ENCODE assay signal across 18 cellular contexts in the genomic region with DNA sequence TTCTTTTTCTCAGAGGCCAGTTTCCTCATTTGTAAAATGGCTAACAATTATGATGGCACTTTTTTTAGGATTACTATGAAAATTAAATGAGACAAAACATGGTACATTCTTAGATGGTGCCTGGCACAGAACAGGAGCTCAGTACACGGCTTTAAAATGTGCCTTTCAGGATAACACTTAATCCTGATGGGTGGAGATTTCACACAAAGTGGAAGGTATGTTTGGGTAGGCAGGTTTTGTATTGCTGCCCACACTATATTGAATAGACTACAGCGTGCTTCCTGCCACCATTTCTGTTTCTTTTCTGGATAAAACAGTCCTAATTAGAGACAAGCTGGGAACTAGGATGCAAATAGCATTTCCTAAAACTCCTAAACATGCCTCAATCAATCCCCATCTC. TPM values are rescaled to one million over a fixed set of nuclear protein-coding genes. Genes with fewer than 3 reads are reported as not detected.
DNase-seq lines count a peak whose midpoint lies in the region; ATAC-seq, FAIRE-seq and TF ChIP-seq lines count a peak whose summit lies in the region.
"Had no signal": no experiment of that assay in that cellular context is flagged by ENCODE, and none has a peak within 500 bp of the region (broad histone marks: within the 10 kb centered on the region; RNA-seq: fewer than 3 reads in every experiment).

No MANE protein-coding gene starts in this region.

- no peak overlapping the region for H3K4me2 ChIP-seq in H1 (ENCODE audit: insufficient read depth in 1 of 2, low read depth in 2 of 2, low read length in 2 of 2)

- no peak overlapping the region for H2BK120ac ChIP-seq in H1 (replicated peaks; ENCODE audit: low read depth, low read length)

- H2AK5ac ChIP-seq in H1 (ENCODE audit: low read depth, low read length): no peak overlapping the region

- H3K9me3 Mint-ChIP-seq in glutamatergic neuron (ENCODE audit: unreplicated experiment): peaks cover 2% of the 10 kb centered on the region
- H3K9me3 Mint-ChIP-seq in activated T-cell treated with anti-CD3 and anti-CD28 coated beads, Interleukin-2, amount 50 U/mL, for 4 hours: no peaks in the 10 kb centered on the region
- H3K9me3 Mint-ChIP-seq: CD8-positive, alpha-beta T cell had no signal

- no peak overlapping the region for H2BK15ac ChIP-seq in H1 (ENCODE audit: low read length)

- no peak for TF ChIP-seq CTCF in H1 (IDR thresholded peaks at IDR 0.05; ENCODE audit: control extremely low read depth in 1 of 3, insufficient read depth in 1 of 3, low read depth in 1 of 3, low read length in 3 of 3)
- no peak for TF ChIP-seq CTCF in glutamatergic neuron (IDR thresholded peaks at IDR 0.05; ENCODE audit: partially characterized antibody, unreplicated experiment)
- no peak for TF ChIP-seq CTCF in sigmoid colon (IDR thresholded peaks at IDR 0.05)

- intact Hi-C loops in sigmoid colon (cut with DNase I): no loop called here

- no peaks in the 10 kb centered on the region for H3K79me2 ChIP-seq in H1 (ENCODE audit: control insufficient read depth in 1 of 2, insufficient read depth in 2 of 2, low read length in 2 of 2)

- no peak overlapping the region for H2AFZ ChIP-seq in H1 (ENCODE audit: low read length)

- no peaks in the 10 kb centered on the region for H3K27me3 ChIP-seq in HUES48 (ENCODE audit: control insufficient read depth, insufficient read depth, low read length)
- no peaks in the 10 kb centered on the region for H3K27me3 ChIP-seq in H1 (replicated peaks in 1 of 4; ENCODE audit: control insufficient read depth in 3 of 4, extremely low read depth in 1 of 4, insufficient read depth in 3 of 4, low read length in 3 of 4)
- H3K27me3 ChIP-seq in sigmoid colon: no peaks in the 10 kb centered on the region
- H3K27me3 ChIP-seq: BE2C had no signal

- no peak overlapping the region for H4K5ac ChIP-seq in H1 (ENCODE audit: insufficient read length, low read depth, low read length)

- TF ChIP-seq RAD21 in H1 (IDR thresholded peaks at IDR 0.05 in 1 of 2, conservative IDR thresholded peaks at IDR 0.05 in 1 of 2; ENCODE audit: low read depth in 2 of 2, low read length in 2 of 2): no peak

- no peak overlapping the region for H3K4me3 ChIP-seq in HUES48 (ENCODE audit: low read depth, low read length)
- no peak overlapping the region for H3K4me3 ChIP-seq in H1 (ENCODE audit: extremely low read depth in 1 of 4, insufficient read depth in 2 of 4, low read depth in 3 of 4, low read length in 4 of 4)
- H3K4me3 ChIP-seq in sigmoid colon: no peak overlapping the region

- DNase-seq in H1 (ENCODE audit: low read depth in 1 of 2, low spot score in 2 of 2): no peak
- DNase-seq in glutamatergic neuron: no peak
- DNase-seq in substantia nigra (lab: John Stamatoyannopoulos, UW): no peak
- no peak for DNase-seq in sigmoid colon
- DNase-seq in SIG-M5 (lab: John Stamatoyannopoulos, UW): no peak
- no peak for DNase-seq in activated T-cell treated with anti-CD3 and anti-CD28 coated beads, Interleukin-2, amount 50 U/mL, for 4 hours
- DNase-seq: BE2C; CD8-positive, alpha-beta T cell; COR-L47; DND-41; GDM1 had no signal

- H3K79me1 ChIP-seq in H1 (ENCODE audit: low read depth, low read length): no peaks in the 10 kb centered on the region

- no peak overlapping the region for H4K8ac ChIP-seq in H1 (ENCODE audit: extremely low read depth, insufficient read depth, low read length)

- no peak for ATAC-seq in activated T-cell treated with anti-CD3 and anti-CD28 coated beads, Interleukin-2, amount 50 U/mL, for 4 hours
- ATAC-seq: CD8-positive, alpha-beta T cell had no signal

- 93% methylated on average over 2 of the region's 2 CpGs; no CpG with 5 or more reads in 1 of the 2 experiments for WGBS in H1 (ENCODE audit: extremely low coverage in 1 of 2, insufficient coverage in 1 of 2, insufficient read length in 1 of 2, insufficient replicate concordance in 2 of 2, low coverage in 1 of 2, low lambda C conversion rate in 2 of 2, missing lambda C conversion rate in 1 of 2), 2 experiments
- 81 to 87% methylated on average over 2 of the region's 2 CpGs for WGBS in sigmoid colon, 2 donors

- CTCF ChIA-PET in H1 (lab: Charles Lee; ENCODE audit: partially characterized antibody): interaction anchor here (0.7 to 25.2 kb wide), 10 partner anchors 9 to 718 kb away, joined by 3 to 477 read pairs (median 12); partner anchors contain the start of genes HILPDA and IMPDH1

- H3K9me3 ChIP-seq in HUES48 (ENCODE audit: control insufficient read depth, insufficient read depth, low read length): no peaks in the 10 kb centered on the region
- H3K9me3 ChIP-seq in H1 (ENCODE audit: insufficient read depth in 2 of 2, low read depth in 1 of 2, low read length in 1 of 2): no peaks in the 10 kb centered on the region
- H3K9me3 ChIP-seq in sigmoid colon: no peaks in the 10 kb centered on the region
- H3K9me3 ChIP-seq: BE2C had no signal

- peaks cover 6% of the 10 kb centered on the region for H3K27me3 Mint-ChIP-seq in glutamatergic neuron (ENCODE audit: unreplicated experiment)
- peaks cover 13% of the 10 kb centered on the region for H3K27me3 Mint-ChIP-seq in activated T-cell treated with anti-CD3 and anti-CD28 coated beads, Interleukin-2, amount 50 U/mL, for 4 hours (ENCODE audit: low read depth)

- no peak for TF ChIP-seq POLR2A in H1 (IDR thresholded peaks at IDR 0.05; ENCODE audit: control extremely low read depth in 1 of 2, low read depth in 2 of 2, low read length in 2 of 2)
- no peak for TF ChIP-seq POLR2A in sigmoid colon (IDR thresholded peaks at IDR 0.05)

- no peak overlapping the region for H3K4me3 Mint-ChIP-seq in glutamatergic neuron (ENCODE audit: unreplicated experiment)
- no peak overlapping the region for H3K4me3 Mint-ChIP-seq in activated T-cell treated with anti-CD3 and anti-CD28 coated beads, Interleukin-2, amount 50 U/mL, for 4 hours
- H3K4me3 Mint-ChIP-seq: CD8-positive, alpha-beta T cell had no signal

- no peak overlapping the region for H4K91ac ChIP-seq in H1 (replicated peaks; ENCODE audit: insufficient read length, low read length)

- no peaks in the 10 kb centered on the region for H3K36me3 ChIP-seq in HUES48 (ENCODE audit: control insufficient read depth, insufficient read depth, low read length)
- H3K36me3 ChIP-seq in H1 (ENCODE audit: control insufficient read depth in 2 of 4, insufficient read depth in 4 of 4, low read length in 3 of 4): no peaks in the 10 kb centered on the region
- H3K36me3 ChIP-seq in sigmoid colon: no peaks in the 10 kb centered on the region
- H3K36me3 ChIP-seq: BE2C had no signal

- FAIRE-seq in H1 (lab: Jason Lieb, UNC): no peak
- FAIRE-seq: D721Med, GM12892, GM19239, H54 had no signal

- H2BK12ac ChIP-seq in H1 (ENCODE audit: low read depth, low read length): no peak overlapping the region; the same call in 1 of the 2 replicates

- H3K27ac Mint-ChIP-seq in glutamatergic neuron (ENCODE audit: unreplicated experiment): peak overlapping the region; percentile 48
- H3K27ac Mint-ChIP-seq: CD8-positive, alpha-beta T cell had no signal

- no peaks in the 10 kb centered on the region for H3K36me3 Mint-ChIP-seq in glutamatergic neuron (ENCODE audit: unreplicated experiment)
- no peaks in the 10 kb centered on the region for H3K36me3 Mint-ChIP-seq in activated T-cell treated with anti-CD3 and anti-CD28 coated beads, Interleukin-2, amount 50 U/mL, for 4 hours (ENCODE audit: insufficient read depth)
- H3K36me3 Mint-ChIP-seq: CD8-positive, alpha-beta T cell had no signal

- no peak overlapping the region for H3K14ac ChIP-seq in H1 (ENCODE audit: insufficient read length)

- no peak overlapping the region; the same call in 1 of the 2 replicates for H3K18ac ChIP-seq in H1 (ENCODE audit: extremely low read depth, low read length)

- peaks cover 8% of the 10 kb centered on the region for H3K4me1 Mint-ChIP-seq in glutamatergic neuron (ENCODE audit: low read depth, unreplicated experiment)
- no peaks in the 10 kb centered on the region for H3K4me1 Mint-ChIP-seq in activated T-cell treated with anti-CD3 and anti-CD28 coated beads, Interleukin-2, amount 50 U/mL, for 4 hours (ENCODE audit: low read depth)

- H3K27ac ChIP-seq in HUES48 (ENCODE audit: low read depth, low read length) (peak overlapping the region; percentile 16), H1 (ENCODE audit: low read depth, low read length) (no peak overlapping the region), substantia nigra (ENCODE audit: low read depth, low read length, poor library complexity, severe bottlenecking) (peak overlapping the region; percentile 64), sigmoid colon (no peak overlapping the region)
- H3K27ac ChIP-seq: C4-2B, HL-60 had no signal

- H3K4me1 ChIP-seq in HUES48 (ENCODE audit: control insufficient read depth, insufficient read depth, low read length) (peaks cover 27% of the 10 kb centered on the region), H1 (replicated peaks in 1 of 4; ENCODE audit: control insufficient read depth in 3 of 4, insufficient read depth in 4 of 4, low read length in 3 of 4) (peaks cover 3 to 12% (median 8%) of the 10 kb centered on the region in 4 experiments; a peak in 4 of 7 replicates), sigmoid colon (peaks cover 0 to 6% (median 0%) of the 10 kb centered on the region in 4 donors)

- no peak overlapping the region for H3K9ac ChIP-seq in HUES48 (ENCODE audit: low read depth, low read length)
- H3K9ac ChIP-seq in H1 (replicated peaks in 1 of 4; ENCODE audit: extremely low read depth in 1 of 4, low read depth in 3 of 4, low read length in 3 of 4): no peak overlapping the region

- H2BK20ac ChIP-seq in H1 (ENCODE audit: low read length): 0 out of 2 replicates have a peak overlapping the region, but pooled peaks have one; percentile 53

- no peak overlapping the region for H3K23ac ChIP-seq in H1 (ENCODE audit: insufficient read length)

- no peak overlapping the region for H3K56ac ChIP-seq in H1 (replicated peaks; ENCODE audit: insufficient read length, low read depth, low read length)

- TF ChIP-seq EP300 in H1 (IDR thresholded peaks at IDR 0.05; ENCODE audit: borderline replicate concordance in 1 of 2, low read depth in 2 of 2, low read length in 2 of 2) (no peak), sigmoid colon (IDR thresholded peaks at IDR 0.05) (no peak)

- POLR2A ChIA-PET in H1 (lab: Charles Lee; ENCODE audit: partially characterized antibody): interaction anchor here (0.9 to 1.9 kb wide), 5 partner anchors 12 to 28 kb away, joined by 3 to 6 read pairs (median 3); no protein-coding TSS in a partner anchor

- H3K23me2 ChIP-seq in H1 (ENCODE audit: low read depth, low read length): no peaks in the 10 kb centered on the region

- H4K20me1 ChIP-seq in H1 (replicated peaks in 1 of 2; ENCODE audit: control insufficient read depth in 1 of 2, insufficient read depth in 2 of 2, low read length in 2 of 2): no peaks in the 10 kb centered on the region

- H2BK5ac ChIP-seq in H1 (ENCODE audit: low read depth, low read length): no peak overlapping the region

- H3K4ac ChIP-seq in H1 (replicated peaks; ENCODE audit: insufficient read length, low read depth, low read length): no peak overlapping the region

RNA-seq across cellular contexts. Expression of gene IMPDH1, which starts 22.0 kb away (rescaled TPM):
- total RNA-seq in H1 (2021; fragmentation: NEBNext Ultra II Directional; extraction: Animal tissue kit (Norgen Biotek cat#: 25700)): 44.0 and 45.8 TPM in 2 replicates
- polyA plus RNA-seq in H1 (2011; rRNA removed) (45.8 and 65.7 TPM in 2 replicates), sigmoid colon (10 to 100 TPM; 16.6 to 39.7 (median 16.8) TPM)
- 43.6 TPM for polyA plus RNA-seq in H1 (2011; cell fraction: cytosol; rRNA removed)
- polyA plus RNA-seq in H1 (2011; cell fraction: nucleus; rRNA removed): 114 TPM
- polyA plus RNA-seq in H1 (2012, experiment 1 of 2): 25.6 to 53.4 TPM (median 41.9 TPM) in 4 replicates
- polyA plus RNA-seq in H1 (2012, experiment 2 of 2): 34.0 TPM
- 24.3 TPM for polyA plus RNA-seq in H1 (2013, experiment 1 of 2)
- polyA plus RNA-seq in H1 (2013, experiment 2 of 2): 24.7 TPM
- polyA minus RNA-seq in H1 (2011; rRNA and poly(A)+ RNA removed): 45.8 and 49.4 TPM in 2 replicates
- polyA minus RNA-seq in H1 (2011; cell fraction: cytosol; rRNA and poly(A)+ RNA removed): 24.7 TPM
- 44.8 TPM for polyA minus RNA-seq in H1 (2011; cell fraction: nucleus; rRNA and poly(A)+ RNA removed)
- total RNA-seq in glutamatergic neuron (ENCODE audit: unreplicated experiment) (81.7 TPM), sigmoid colon (10 to 100 TPM; 23.5 to 36.3 (median 28.7) TPM)
- total RNA-seq in activated T-cell treated with anti-CD3 and anti-CD28 coated beads, Interleukin-2, amount 50 U/mL, for 4 hours: 100 to 1,000 TPM in 2 of 3 donors, 10 to 100 TPM in 1; 88.4 to 110 (median 109) TPM

RNA-seq across cellular contexts. Expression of gene HILPDA, which starts 23.9 kb away (rescaled TPM):
- total RNA-seq in H1 (2021; fragmentation: NEBNext Ultra II Directional; extraction: Animal tissue kit (Norgen Biotek cat#: 25700)): 33.9 and 35.6 TPM in 2 replicates
- polyA plus RNA-seq in H1 (2011; rRNA removed): 59.5 and 80.0 TPM in 2 replicates
- polyA plus RNA-seq in H1 (2011; cell fraction: cytosol; rRNA removed): 67.1 TPM
- 40.9 TPM for polyA plus RNA-seq in H1 (2011; cell fraction: nucleus; rRNA removed)
- 37.8 to 39.9 TPM (median 38.9 TPM) in 4 replicates for polyA plus RNA-seq in H1 (2012, experiment 1 of 2)
- polyA plus RNA-seq in H1 (2012, experiment 2 of 2): 48.3 TPM
- 28.9 TPM for polyA plus RNA-seq in H1 (2013, experiment 1 of 2)
- 29.1 TPM for polyA plus RNA-seq in H1 (2013, experiment 2 of 2)
- 70.0 and 77.4 TPM in 2 replicates for polyA minus RNA-seq in H1 (2011; rRNA and poly(A)+ RNA removed)
- 20.9 TPM for polyA minus RNA-seq in H1 (2011; cell fraction: cytosol; rRNA and poly(A)+ RNA removed)
- 81.1 TPM for polyA minus RNA-seq in H1 (2011; cell fraction: nucleus; rRNA and poly(A)+ RNA removed)
- 24.9 TPM for total RNA-seq in glutamatergic neuron (ENCODE audit: unreplicated experiment)
- total RNA-seq in sigmoid colon: 10 to 100 TPM; 10.2 to 12.8 (median 11.3) TPM
- polyA plus RNA-seq in sigmoid colon: 10 to 100 TPM in 1 of 3 donors, 1 to 10 TPM in 2; 3.6 to 12.7 (median 3.7) TPM
- total RNA-seq in activated T-cell treated with anti-CD3 and anti-CD28 coated beads, Interleukin-2, amount 50 U/mL, for 4 hours: 10 to 100 TPM; 18.4 to 26.6 (median 23.7) TPM

RNA-seq across cellular contexts. Expression of gene METTL2B, which starts 44.8 kb away (rescaled TPM):
- total RNA-seq in H1 (2021; fragmentation: NEBNext Ultra II Directional; extraction: Animal tissue kit (Norgen Biotek cat#: 25700)): 42.6 and 43.5 TPM in 2 replicates
- polyA plus RNA-seq in H1 (2011; rRNA removed): 13.1 and 14.6 TPM in 2 replicates
- polyA plus RNA-seq in H1 (2011; cell fraction: cytosol; rRNA removed): 21.6 TPM
- polyA plus RNA-seq in H1 (2011; cell fraction: nucleus; rRNA removed): 15.4 TPM
- polyA plus RNA-seq in H1 (2012, experiment 1 of 2): 19.3 to 28.0 TPM (median 23.9 TPM) in 4 replicates
- polyA plus RNA-seq in H1 (2012, experiment 2 of 2): 17.5 TPM
- polyA plus RNA-seq in H1 (2013, experiment 1 of 2): 27.8 TPM
- 32.9 TPM for polyA plus RNA-seq in H1 (2013, experiment 2 of 2)
- 28.7 and 29.5 TPM in 2 replicates for polyA minus RNA-seq in H1 (2011; rRNA and poly(A)+ RNA removed)
- polyA minus RNA-seq in H1 (2011; cell fraction: cytosol; rRNA and poly(A)+ RNA removed): 17.7 TPM
- polyA minus RNA-seq in H1 (2011; cell fraction: nucleus; rRNA and poly(A)+ RNA removed): 43.8 TPM
- total RNA-seq in glutamatergic neuron (ENCODE audit: unreplicated experiment): 40.9 TPM
- 10 to 100 TPM; 18.1 to 23.2 (median 20.8) TPM for total RNA-seq in sigmoid colon
- 10 to 100 TPM in 2 of 3 donors, 1 to 10 TPM in 1; 9.6 to 17.2 (median 12.0) TPM for polyA plus RNA-seq in sigmoid colon
- total RNA-seq in activated T-cell treated with anti-CD3 and anti-CD28 coated beads, Interleukin-2, amount 50 U/mL, for 4 hours: 10 to 100 TPM; 68.5 to 74.2 (median 73.7) TPM

Comparison
In these comparisons a context has a peak if more than half of its experiments do, and no peak if none do; other contexts are left out.
1. H3K27ac ChIP-seq: peak in HUES48 (single experiment) and substantia nigra (single experiment); none in H1 (single experiment) and sigmoid colon (0 of 4).